In the genomic region with DNA sequence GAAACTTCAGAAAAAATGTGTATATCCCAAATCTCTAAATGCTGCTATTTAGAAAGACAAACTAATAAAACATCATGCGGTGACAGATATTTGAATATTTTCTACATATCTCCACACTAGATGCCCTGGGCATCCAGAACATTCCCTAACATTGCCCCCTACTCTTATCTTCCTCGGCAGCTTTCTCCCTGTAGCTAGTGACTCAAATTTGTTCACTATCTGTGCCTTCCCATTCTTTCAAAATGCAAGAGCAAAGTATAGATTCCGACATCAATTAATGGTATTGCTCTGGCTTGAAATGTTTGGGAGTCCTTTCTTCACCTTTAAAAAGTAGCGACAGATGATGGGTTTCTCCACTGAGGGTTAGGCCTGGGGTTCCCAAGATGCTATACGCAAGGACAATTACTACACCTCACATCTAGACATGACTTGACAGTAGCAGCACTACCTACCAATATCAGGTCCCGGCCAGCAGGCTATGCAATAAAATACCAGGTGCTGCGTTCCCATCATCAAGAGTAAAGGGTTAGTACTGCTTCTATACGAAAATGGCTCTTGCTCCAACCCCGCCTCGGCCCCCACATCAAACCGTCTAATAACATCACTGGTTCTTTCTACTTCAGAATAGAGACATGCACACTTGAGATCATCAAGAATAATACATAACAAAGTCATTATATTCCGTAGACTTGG, we compare ENCODE assay signal across 8 cellular contexts. TPM values are rescaled to one million over a fixed set of nuclear protein-coding genes. Genes with fewer than 3 reads are reported as not detected.
DNase-seq lines count a peak whose midpoint lies in the region; ATAC-seq and TF ChIP-seq lines count a peak whose summit lies in the region.

No MANE protein-coding gene starts in this region.

- H3K4me2 ChIP-seq in fibroblast of lung (ENCODE audit: extremely low read depth, insufficient read depth, low read length): peak overlapping the region; percentile 73

- CTCF ChIA-PET in activated CD4-positive, alpha-beta memory T cell treated with anti-CD3 and anti-CD28 coated beads, Interleukin-2, amount 10 ng/mL, durations not matched to agents 7 days and 5 days (lab: Charles Lee): interaction anchor here (1.2 kb wide), 1 partner anchor 17 kb away, joined by 5 read pairs; no protein-coding TSS in a partner anchor

- DNase-seq in A172 (ENCODE audit: low spot score) (peak; percentile 9), fibroblast of lung (ENCODE audit: low read depth in 2 of 2) (peak in 1 of 2 donors; percentile 12), nephron progenitor cell (no peak), SKM-1 treated with dmso at 0.1 percent for 144 hours (lab: John Stamatoyannopoulos, UW; ENCODE audit: unreplicated experiment) (no peak), NCI-H1930 (lab: John Stamatoyannopoulos, UW) (no peak)
- DNase-seq in activated CD4-positive, alpha-beta memory T cell treated with anti-CD3 and anti-CD28 coated beads, Interleukin-2, amount 10 ng/mL, durations not matched to agents 7 days and 5 days: peak; percentile 46

- ATAC-seq in GM18867 (IDR thresholded peaks at IDR 0.05; ENCODE audit: unreplicated experiment): peak; percentile 26

- H3K9ac ChIP-seq in HUES64 (ENCODE audit: low read depth, low read length): peak overlapping the region; percentile 67
- peak overlapping the region; percentile 71 for H3K9ac ChIP-seq in fibroblast of lung (ENCODE audit: insufficient read depth, low read length)

- peaks cover 45% of the 10 kb centered on the region for H3K36me3 Mint-ChIP-seq in activated CD4-positive, alpha-beta memory T cell treated with anti-CD3 and anti-CD28 coated beads, Interleukin-2, amount 10 ng/mL, durations not matched to agents 7 days and 5 days (ENCODE audit: low read depth)
- peaks cover 40% of the 10 kb centered on the region for H3K36me3 Mint-ChIP-seq in nephron progenitor cell (ENCODE audit: low read depth)

- H3K27me3 Mint-ChIP-seq in activated CD4-positive, alpha-beta memory T cell treated with anti-CD3 and anti-CD28 coated beads, Interleukin-2, amount 10 ng/mL, durations not matched to agents 7 days and 5 days: no peaks in the 10 kb centered on the region
- peaks cover 24% of the 10 kb centered on the region for H3K27me3 Mint-ChIP-seq in nephron progenitor cell (ENCODE audit: low read depth, poor library complexity)

- peak overlapping the region; percentile 96 for H3K4me3 Mint-ChIP-seq in activated CD4-positive, alpha-beta memory T cell treated with anti-CD3 and anti-CD28 coated beads, Interleukin-2, amount 10 ng/mL, durations not matched to agents 7 days and 5 days
- peak overlapping the region; percentile 93 for H3K4me3 Mint-ChIP-seq in nephron progenitor cell

- peaks cover 14% of the 10 kb centered on the region; the same call in 1 of the 2 replicates for H3K4me1 ChIP-seq in HUES64 (ENCODE audit: insufficient read depth, low read length)
- peaks cover 3% of the 10 kb centered on the region for H3K4me1 ChIP-seq in fibroblast of lung (ENCODE audit: control insufficient read depth, extremely low read depth, insufficient read depth, low read length)

- peaks cover 47% of the 10 kb centered on the region for H3K4me1 Mint-ChIP-seq in activated CD4-positive, alpha-beta memory T cell treated with anti-CD3 and anti-CD28 coated beads, Interleukin-2, amount 10 ng/mL, durations not matched to agents 7 days and 5 days
- peaks cover 55% of the 10 kb centered on the region for H3K4me1 Mint-ChIP-seq in nephron progenitor cell

- H3K36me3 ChIP-seq in HUES64 (ENCODE audit: insufficient read depth, low read length) (peaks cover 26% of the 10 kb centered on the region), fibroblast of lung (ENCODE audit: control insufficient read depth, insufficient read depth, low read length) (peaks cover 2% of the 10 kb centered on the region)

- H4K20me1 ChIP-seq in fibroblast of lung (ENCODE audit: control insufficient read depth, extremely low read depth, insufficient read depth, low read length): no peaks in the 10 kb centered on the region

- H3K27ac ChIP-seq in HUES64 (ENCODE audit: low read depth, low read length): no peak overlapping the region
- peak overlapping the region; percentile 87 for H3K27ac ChIP-seq in fibroblast of lung (ENCODE audit: insufficient read depth, low read length)

- POLR2A ChIA-PET in activated CD4-positive, alpha-beta memory T cell treated with anti-CD3 and anti-CD28 coated beads, Interleukin-2, amount 10 ng/mL, durations not matched to agents 7 days and 5 days (lab: Charles Lee): interaction anchor here (0.9 to 3.6 kb wide), 8 partner anchors 8 to 81 kb away, joined by 3 to 17 read pairs (median 9); a partner anchor contains a TSS

- peaks cover 47% of the 10 kb centered on the region for H3K79me2 ChIP-seq in fibroblast of lung (ENCODE audit: control insufficient read depth, insufficient read depth, low read length)

- no peaks in the 10 kb centered on the region for H3K9me3 ChIP-seq in HUES64 (ENCODE audit: insufficient read depth, low read depth, low read length)
- H3K9me3 ChIP-seq in fibroblast of lung (ENCODE audit: control insufficient read depth, insufficient read depth, low read depth, low read length): no peaks in the 10 kb centered on the region

- peak overlapping the region; percentile 89 for H3K27ac Mint-ChIP-seq in activated CD4-positive, alpha-beta memory T cell treated with anti-CD3 and anti-CD28 coated beads, Interleukin-2, amount 10 ng/mL, durations not matched to agents 7 days and 5 days
- peak overlapping the region; percentile 95 for H3K27ac Mint-ChIP-seq in nephron progenitor cell

- peak overlapping the region; percentile 50 for H2AFZ ChIP-seq in fibroblast of lung (ENCODE audit: low read length)

- TF ChIP-seq CTCF in fibroblast of lung (conservative IDR thresholded peaks at IDR 0.05 in 1 of 2, IDR thresholded peaks at IDR 0.05 in 1 of 2; ENCODE audit: low read depth in 1 of 2, low read length in 2 of 2) (no peak), nephron progenitor cell (IDR thresholded peaks at IDR 0.05) (no peak)

- 15% methylated on average over 12 of the region's 12 CpGs for WGBS in HUES64

- H3K27me3 ChIP-seq in HUES64 (ENCODE audit: insufficient read depth, low read length) (peaks cover 4% of the 10 kb centered on the region; the same call in 1 of the 2 replicates), fibroblast of lung (ENCODE audit: control insufficient read depth, insufficient read depth, low read length) (no peaks in the 10 kb centered on the region)

- peak overlapping the region; percentile 73 for H3K4me3 ChIP-seq in HUES64 (ENCODE audit: low read length)
- peak overlapping the region; percentile 75 to 99 (median 91) for H3K4me3 ChIP-seq in fibroblast of lung (replicated peaks in 1 of 4; ENCODE audit: control extremely low read depth in 1 of 4, insufficient read depth in 1 of 4, low read depth in 3 of 4, low read length in 4 of 4)

- no peaks in the 10 kb centered on the region for H3K9me3 Mint-ChIP-seq in activated CD4-positive, alpha-beta memory T cell treated with anti-CD3 and anti-CD28 coated beads, Interleukin-2, amount 10 ng/mL, durations not matched to agents 7 days and 5 days
- H3K9me3 Mint-ChIP-seq in nephron progenitor cell: peaks cover 1% of the 10 kb centered on the region

RNA-seq across cellular contexts. Expression of a gene that starts 0.6 kb away (rescaled TPM):
- 26.4 and 30.7 TPM in 2 replicates for total RNA-seq in A172 (2014; rRNA removed; shearing (Covaris generic))
- 8.4 TPM for polyA plus RNA-seq in HUES64 (2013, experiment 1 of 2)
- polyA plus RNA-seq in HUES64 (2013, experiment 2 of 2): 8.6 TPM
- total RNA-seq in activated CD4-positive, alpha-beta memory T cell treated with anti-CD3 and anti-CD28 coated beads, Interleukin-2, amount 10 ng/mL, durations not matched to agents 7 days and 5 days: 10 to 100 TPM; 41.8 to 42.4 TPM
- total RNA-seq in fibroblast of lung: 32.6 and 45.6 TPM in 2 replicates
- polyA plus RNA-seq in fibroblast of lung: 14.0 and 18.2 TPM in 2 replicates
- 10.5 and 11.9 TPM in 2 replicates for polyA plus RNA-seq in fibroblast of lung (2012)
- polyA minus RNA-seq in fibroblast of lung (ENCODE audit: low replicate concordance): 7.0 and 9.9 TPM in 2 replicates

RNA-seq across cellular contexts. Expression of a gene that starts 28.2 kb away (rescaled TPM):
- 23.4 and 39.2 TPM in 2 replicates for total RNA-seq in A172 (2014; rRNA removed; shearing (Covaris generic))
- polyA plus RNA-seq in HUES64 (2013, experiment 1 of 2): 3.3 TPM
- 2.6 TPM for polyA plus RNA-seq in HUES64 (2013, experiment 2 of 2)
- total RNA-seq in activated CD4-positive, alpha-beta memory T cell treated with anti-CD3 and anti-CD28 coated beads, Interleukin-2, amount 10 ng/mL, durations not matched to agents 7 days and 5 days: 10 to 100 TPM; 24.2 to 24.9 TPM
- total RNA-seq in fibroblast of lung: 11.8 and 20.8 TPM in 2 replicates
- 8.0 and 10.7 TPM in 2 replicates for polyA plus RNA-seq in fibroblast of lung
- polyA plus RNA-seq in fibroblast of lung (2012): 7.5 and 9.2 TPM in 2 replicates
- 0.31 and 1.6 TPM in 2 replicates for polyA minus RNA-seq in fibroblast of lung (ENCODE audit: low replicate concordance)

Comparison
In these comparisons a context has a peak if more than half of its experiments do, and no peak if none do; other contexts are left out.
1. DNase-seq: peak in A172 (single experiment) and activated CD4-positive, alpha-beta memory T cell treated with anti-CD3 and anti-CD28 coated beads, Interleukin-2, amount 10 ng/mL, durations not matched to agents 7 days and 5 days (single experiment); none in nephron progenitor cell (single experiment), SKM-1 treated with dmso at 0.1 percent for 144 hours (single experiment) and NCI-H1930 (0 of 2).